ENCODE assay signal across 22 cellular contexts in genomic region chr13:51925865-51926527, GRCh38.
"Had no signal": no experiment of that assay in that cellular context is flagged by ENCODE, and none has a peak within 500 bp of the region (broad histone marks: within the 10 kb centered on the region; RNA-seq: fewer than 3 reads in every experiment).

No MANE protein-coding gene starts in this region.

- ATAC-seq: activated T-cell treated with anti-CD3 and anti-CD28 coated beads, Interleukin-2, amount 50 U/mL, for 72 hours; sciatic nerve; stimulated activated memory B cell treated with anti-CD40 and anti-IgM and Interleukin-4, amounts not matched to agents 10 μg/mL and 1 μg/mL and 100 μg/mL, for 72 hours; T-cell had no signal

- FAIRE-seq: endothelial cell of umbilical vein had no signal

- H3K36me3 Mint-ChIP-seq: activated naive CD4-positive, alpha-beta T cell treated with anti-CD3 and anti-CD28 coated beads, Interleukin-2, amount 50 U/mL, for 24 hours; immature natural killer cell; memory B cell; stimulated activated memory B cell treated with anti-CD40 and anti-IgM and Interleukin-4, amounts not matched to agents 10 μg/mL and 1 μg/mL and 100 μg/mL, for 72 hours; T-cell had no signal

- H3K4me1 Mint-ChIP-seq: immature natural killer cell had no signal

- H3K36me3 ChIP-seq: cardiac muscle cell, esophagus squamous epithelium, ovary, tibial artery had no signal

- H3K27ac Mint-ChIP-seq: activated naive CD4-positive, alpha-beta T cell treated with anti-CD3 and anti-CD28 coated beads, Interleukin-2, amount 50 U/mL, for 24 hours; activated T-cell treated with anti-CD3 and anti-CD28 coated beads, Interleukin-2, amount 50 U/mL, for 72 hours; memory B cell; stimulated activated memory B cell treated with anti-CD40 and anti-IgM and Interleukin-4, amounts not matched to agents 10 μg/mL and 1 μg/mL and 100 μg/mL, for 72 hours; T-cell had no signal

- H3K9me3 Mint-ChIP-seq: activated CD4-positive, alpha-beta memory T cell treated with anti-CD3 and anti-CD28 coated beads, Interleukin-2, amount 10 ng/mL, durations not matched to agents 7 days and 5 days; activated naive CD4-positive, alpha-beta T cell treated with anti-CD3 and anti-CD28 coated beads, Interleukin-2, amount 50 U/mL, for 24 hours; activated T-cell treated with anti-CD3 and anti-CD28 coated beads, Interleukin-2, amount 50 U/mL, for 72 hours; immature natural killer cell; memory B cell; stimulated activated memory B cell treated with anti-CD40 and anti-IgM and Interleukin-4, amounts not matched to agents 10 μg/mL and 1 μg/mL and 100 μg/mL, for 72 hours; T-cell had no signal

- H3K4me3 Mint-ChIP-seq: activated CD4-positive, alpha-beta memory T cell treated with anti-CD3 and anti-CD28 coated beads, Interleukin-2, amount 10 ng/mL, durations not matched to agents 7 days and 5 days; activated naive CD4-positive, alpha-beta T cell treated with anti-CD3 and anti-CD28 coated beads, Interleukin-2, amount 50 U/mL, for 24 hours; activated T-cell treated with anti-CD3 and anti-CD28 coated beads, Interleukin-2, amount 50 U/mL, for 72 hours; immature natural killer cell; memory B cell; stimulated activated memory B cell treated with anti-CD40 and anti-IgM and Interleukin-4, amounts not matched to agents 10 μg/mL and 1 μg/mL and 100 μg/mL, for 72 hours; T-cell had no signal

- H3K4me3 ChIP-seq: cardiac muscle cell, esophagus squamous epithelium, ovary, smooth muscle cell, tibial artery had no signal

- H3K27me3 ChIP-seq: cardiac muscle cell, esophagus squamous epithelium, ovary, tibial artery had no signal

- H3K27me3 Mint-ChIP-seq: activated naive CD4-positive, alpha-beta T cell treated with anti-CD3 and anti-CD28 coated beads, Interleukin-2, amount 50 U/mL, for 24 hours had no signal

- DNase-seq: activated CD4-positive, alpha-beta memory T cell treated with anti-CD3 and anti-CD28 coated beads, Interleukin-2, amount 10 ng/mL, durations not matched to agents 7 days and 5 days; activated CD4-positive, alpha-beta T cell treated with anti-CD3 and anti-CD28 coated beads for 48 hours; activated CD4-positive, CD25-positive, alpha-beta regulatory T cell; activated gamma-delta T cell; activated T-cell treated with anti-CD3 and anti-CD28 coated beads, Interleukin-2, amount 50 U/mL, for 72 hours; dermis blood vessel endothelial cell; effector memory CD4-positive, alpha-beta T cell; esophagus squamous epithelium; immature natural killer cell; ovary; SK-N-SH; stimulated activated CD4-positive, alpha-beta T cell treated with anti-CD3 and anti-CD28 coated beads, Interleukin-4, amount 100 ng/mL, for 24 hours; T-cell; T-helper 9 cell; tibial artery had no signal
